Comparison of ENCODE assay signal across 8 cellular contexts in genomic region chr7:141014091-141014490, GRCh38. TPM values are rescaled to one million over a fixed set of nuclear protein-coding genes. Genes with fewer than 3 reads are reported as not detected.
DNase-seq lines count a peak whose midpoint lies in the region; ATAC-seq and FAIRE-seq lines count a peak whose summit lies in the region.

No MANE protein-coding gene starts in this region.

- peak overlapping the region; percentile 99 for H3K27ac Mint-ChIP-seq in activated T-cell treated with anti-CD3 and anti-CD28 coated beads, Interleukin-2, amount 50 U/mL, for 72 hours

- H3K27me3 Mint-ChIP-seq in activated T-cell treated with anti-CD3 and anti-CD28 coated beads, Interleukin-2, amount 50 U/mL, for 72 hours (ENCODE audit: low read depth): peaks cover 6% of the 10 kb centered on the region

- H3K9ac ChIP-seq in skeletal muscle tissue (ENCODE audit: low read depth in 1 of 3, low read length in 3 of 3): peak overlapping the region; percentile 81 to 91 (median 89)

- peak overlapping the region; percentile 91 to 97 for H3K4me3 Mint-ChIP-seq in activated T-cell treated with anti-CD3 and anti-CD28 coated beads, Interleukin-2, amount 50 U/mL, for 72 hours

- ATAC-seq in HG03095 (IDR thresholded peaks at IDR 0.05; ENCODE audit: unreplicated experiment) (peak; percentile 1), right cardiac atrium (peak in 1 of 2 donors; percentile 2)
- ATAC-seq in activated T-cell treated with anti-CD3 and anti-CD28 coated beads, Interleukin-2, amount 50 U/mL, for 72 hours (replicated peaks in 1 of 2): peak in 1 of 2 donors; percentile 0

- H3K36me3 ChIP-seq in skeletal muscle tissue (ENCODE audit: control insufficient read depth in 3 of 3, insufficient read depth in 3 of 3, low read length in 3 of 3): peaks cover 0 to 8% (median 0%) of the 10 kb centered on the region in 3 donors

- intact Hi-C loops in right cardiac atrium (cut with DNase I): loop anchor here (5.0 to 10.0 kb wide), 2 partner anchors 199 to 202 kb away; no protein-coding TSS in a partner anchor

- H3K9me3 ChIP-seq in right cardiac atrium (ENCODE audit: control insufficient read depth, low read length): no peaks in the 10 kb centered on the region
- peaks cover 0 to 3% (median 0%) of the 10 kb centered on the region in 3 donors for H3K9me3 ChIP-seq in skeletal muscle tissue (ENCODE audit: control insufficient read depth in 3 of 3, low read length in 3 of 3)

- H3K27me3 ChIP-seq in right cardiac atrium (ENCODE audit: control insufficient read depth, insufficient read depth): no peaks in the 10 kb centered on the region
- no peaks in the 10 kb centered on the region for H3K27me3 ChIP-seq in skeletal muscle tissue (ENCODE audit: control insufficient read depth in 3 of 3, insufficient read depth in 3 of 3, low read length in 3 of 3)

- H3K9me3 Mint-ChIP-seq in activated T-cell treated with anti-CD3 and anti-CD28 coated beads, Interleukin-2, amount 50 U/mL, for 72 hours: peaks cover 0 to 3% of the 10 kb centered on the region in 2 donors

- peak overlapping the region; percentile 63 for H3K4me3 ChIP-seq in right cardiac atrium (ENCODE audit: low read length)
- peak overlapping the region; percentile 92 to 95 (median 95) for H3K4me3 ChIP-seq in skeletal muscle tissue (ENCODE audit: low read length in 3 of 3)

- DNase-seq in NCI-H82 (lab: John Stamatoyannopoulos, UW) (peak; percentile 50), NCI-H82 treated with DMSO at 0.1 percent for 48 hours (lab: John Stamatoyannopoulos, UW; ENCODE audit: unreplicated experiment) (no peak), right cardiac atrium (no peak), frontal cortex (ENCODE audit: low spot score in 2 of 2) (no peak)
- DNase-seq in activated T-cell treated with anti-CD3 and anti-CD28 coated beads, Interleukin-2, amount 50 U/mL, for 72 hours: peak in 1 of 2 donors; percentile 2
- no peak for DNase-seq in activated CD4-positive, CD25-positive, alpha-beta regulatory T cell (lab: John Stamatoyannopoulos, UW)

- WGBS in right cardiac atrium: 10% methylated on average over 13 of the region's 13 CpGs

- H3K27ac ChIP-seq in right cardiac atrium (ENCODE audit: low read length) (peak overlapping the region; percentile 93), skeletal muscle tissue (ENCODE audit: low read depth, low read length) (peak overlapping the region; percentile 83)

- H3K4me1 Mint-ChIP-seq in activated T-cell treated with anti-CD3 and anti-CD28 coated beads, Interleukin-2, amount 50 U/mL, for 72 hours (ENCODE audit: low read depth): peaks cover 33% of the 10 kb centered on the region

- peaks cover 3% of the 10 kb centered on the region for H3K4me1 ChIP-seq in right cardiac atrium (ENCODE audit: control insufficient read depth, insufficient read depth, low read length)
- H3K4me1 ChIP-seq in skeletal muscle tissue (ENCODE audit: control insufficient read depth in 3 of 3, insufficient read depth in 3 of 3, low read length in 3 of 3): peaks cover 11 to 22% (median 13%) of the 10 kb centered on the region in 3 donors

- H3K36me3 Mint-ChIP-seq in activated T-cell treated with anti-CD3 and anti-CD28 coated beads, Interleukin-2, amount 50 U/mL, for 72 hours (ENCODE audit: insufficient read depth in 2 of 2): peaks cover 3 to 16% of the 10 kb centered on the region in 2 donors

- FAIRE-seq in frontal cortex (lab: Jason Lieb, UNC): no peak

RNA-seq across cellular contexts. Expression of gene MRPS33, which starts 0.7 kb away (rescaled TPM):
- 10 to 100 TPM; 87.6 to 96.0 TPM for total RNA-seq in activated T-cell treated with anti-CD3 and anti-CD28 coated beads, Interleukin-2, amount 50 U/mL, for 72 hours
- 100 to 1,000 TPM in 1 of 4 donors, 10 to 100 TPM in 3; 78.9 to 102 (median 89.9) TPM for total RNA-seq in right cardiac atrium
- polyA plus RNA-seq in right cardiac atrium: 169 TPM
- total RNA-seq in skeletal muscle tissue: 31.8 TPM
- 21.6 TPM for total RNA-seq in frontal cortex

RNA-seq across cellular contexts. Expression of gene TMEM178B, which starts 59.8 kb away (rescaled TPM):
- 1 to 10 TPM; 1.0 to 1.4 TPM for total RNA-seq in activated T-cell treated with anti-CD3 and anti-CD28 coated beads, Interleukin-2, amount 50 U/mL, for 72 hours
- total RNA-seq in right cardiac atrium: 10 to 100 TPM; 32.1 to 49.6 (median 37.9) TPM
- 13.3 TPM for polyA plus RNA-seq in right cardiac atrium
- 0.52 TPM for total RNA-seq in skeletal muscle tissue
- total RNA-seq in frontal cortex: 53.0 TPM

Comparison
In these comparisons a context has a peak if more than half of its experiments do, and no peak if none do; other contexts are left out.
1. RNA of gene TMEM178B, which starts 59.8 kb away (total RNA-seq): 53.0 TPM in frontal cortex (single experiment) and 32.1 to 49.6 TPM in right cardiac atrium; 1.0 to 1.4 TPM in activated T-cell treated with anti-CD3 and anti-CD28 coated beads, Interleukin-2, amount 50 U/mL, for 72 hours and 0.52 TPM in skeletal muscle tissue (single experiment); every median in the first group is over 10 times any median in the second.